29 cellular contexts compared by ENCODE assay signal in genomic region chr7:113875224-113875623, GRCh38. TPM values are rescaled to one million over a fixed set of nuclear protein-coding genes. Genes with fewer than 3 reads are reported as not detected.
"Had no signal": no experiment of that assay in that cellular context is flagged by ENCODE, and none has a peak within 500 bp of the region (broad histone marks: within the 10 kb centered on the region; RNA-seq: fewer than 3 reads in every experiment).

No MANE protein-coding gene starts in this region.

- DNase-seq: activated CD4-positive, alpha-beta T cell treated with anti-CD3 and anti-CD28 coated beads for 36 hours; activated CD4-positive, alpha-beta T cell treated with anti-CD3 and anti-CD28 coated beads, Interleukin-2, amount 10 ng/mL, durations not matched to agents 7 days and 5 days; activated CD4-positive, alpha-beta T cell treated with anti-CD3 and anti-CD28 coated beads, Interleukin-2, amount 50 U/mL, for 48 hours; activated CD8-positive, alpha-beta T cell treated with anti-CD3 and anti-CD28 coated beads, Interleukin-2, amount 10 ng/mL, durations not matched to agents 7 days and 5 days; activated gamma-delta T cell; activated naive CD4-positive, alpha-beta T cell treated with Interleukin-2 at 50 U/mL for 16 hours; activated naive CD8-positive, alpha-beta T cell treated with anti-CD3 and anti-CD28 coated beads, Interleukin-2, amount 10 ng/mL, durations not matched to agents 7 days and 5 days; activated T-cell treated with anti-CD3 and anti-CD28 coated beads, Interleukin-2, amount 50 U/mL, for 24 hours; amygdala; central memory CD4-positive, alpha-beta T cell; NCI-H1105 treated with DMSO at 0.1 percent for 48 hours; NCI-H1436; NCI-H1694; NCI-H1930; NCI-H2081 treated with DMSO at 0.1 percent for 48 hours; NCI-H226; NCI-H446 treated with DMSO at 0.1 percent for 48 hours; NCI-H524; RPMI8226; SHP77 treated with DMSO at 0.1 percent for 48 hours; SK-N-SH had no signal

- H3K4me2 ChIP-seq: SK-N-SH had no signal

- H3K4me3 ChIP-seq: SJSA1 had no signal

- H3K9ac ChIP-seq: SK-N-SH had no signal

- H3K36me3 ChIP-seq: SJSA1 had no signal

- H3K4me1 ChIP-seq: SJSA1 had no signal

- H3K27me3 ChIP-seq: SJSA1 had no signal

- H3K27ac ChIP-seq: SJSA1 had no signal

- ATAC-seq: activated CD4-positive, alpha-beta T cell treated with anti-CD3 and anti-CD28 coated beads for 36 hours; activated CD4-positive, CD25-positive, alpha-beta regulatory T cell treated with anti-CD3 and anti-CD28 coated beads, Interleukin-2, amount 50 U/mL, for 24 hours; activated CD8-positive, alpha-beta T cell treated with anti-CD3 and anti-CD28 coated beads, Interleukin-2, amount 10 ng/mL, durations not matched to agents 7 days and 5 days; Panc1; WTC11 had no signal

- H3K9me3 ChIP-seq: SJSA1, SK-N-SH had no signal

RNA-seq across cellular contexts. Expression of gene PPP1R3A, which starts 43.6 kb away (rescaled TPM):
- total RNA-seq: activated CD4-positive, alpha-beta T cell treated with anti-CD3 and anti-CD28 coated beads for 36 hours; activated CD4-positive, alpha-beta T cell treated with anti-CD3 and anti-CD28 coated beads, Interleukin-2, amount 10 ng/mL, durations not matched to agents 7 days and 5 days; activated CD8-positive, alpha-beta T cell treated with anti-CD3 and anti-CD28 coated beads, Interleukin-2, amount 10 ng/mL, durations not matched to agents 7 days and 5 days; activated naive CD8-positive, alpha-beta T cell treated with anti-CD3 and anti-CD28 coated beads, Interleukin-2, amount 10 ng/mL, durations not matched to agents 7 days and 5 days; activated T-helper 2 cell treated with anti-CD3 and anti-CD28 coated beads, Interferon-gamma antibody, Interleukin-2, Interleukin-4, amounts not matched to agents 10 μg/mL and 5 μg/mL and 100 μg/mL, durations not matched to agents 14 hours and 24 hours and 36 hours; astrocyte; MCF 10A; SJSA1 had no signal
- polyA plus RNA-seq: adipose tissue, SK-N-SH had no signal
